ENCODE assay signal across 8 cellular contexts in genomic region chr17:78774956-78775571, GRCh38. TPM values are rescaled to one million over a fixed set of nuclear protein-coding genes. Genes with fewer than 3 reads are reported as not detected.
A peak's percentile ranks its signal among the peaks of the same experiment; 100 is the strongest.
DNase-seq lines count a peak whose midpoint lies in the region; ATAC-seq and TF ChIP-seq lines count a peak whose summit lies in the region.

No MANE protein-coding gene starts in this region.

- H3K27me3 ChIP-seq in SK-N-SH (ENCODE audit: insufficient read depth), result no peaks in the 10 kb centered on the region
- no peaks in the 10 kb centered on the region for H3K27me3 ChIP-seq in duodenal mucosa (ENCODE audit: control insufficient read depth in 1 of 2, insufficient read depth in 2 of 2, low read length in 2 of 2)

- H3K27ac ChIP-seq in SK-N-SH (ENCODE audit: low read depth in 2 of 2, low read length in 1 of 2) (no peak overlapping the region), duodenal mucosa (ENCODE audit: low read depth, low read length) (peak overlapping the region; percentile 70), skin epidermis (peak overlapping the region in 20 of 21 experiments; percentile 46 to 99 (median 78))

- peaks cover 97% of the 10 kb centered on the region for H3K79me2 ChIP-seq in SK-N-SH (ENCODE audit: insufficient read depth)

- no peaks in the 10 kb centered on the region for H3K9me2 ChIP-seq in SK-N-SH

- no peaks in the 10 kb centered on the region for H3F3A ChIP-seq in SK-N-SH (replicated peaks; ENCODE audit: insufficient read depth)

- H2AFZ ChIP-seq in SK-N-SH (ENCODE audit: low read depth), result no peak overlapping the region

- H3K4me3 ChIP-seq in SK-N-SH (ENCODE audit: low read depth in 2 of 2, low read length in 1 of 2), result no peak overlapping the region
- H3K4me3 ChIP-seq in duodenal mucosa (ENCODE audit: low read depth in 1 of 2, low read length in 2 of 2), result peak overlapping the region; percentile 48 to 57
- H3K4me3 ChIP-seq in skin epidermis, result peak overlapping the region in 6 of 7 experiments; percentile 3 to 23 (median 12)

- CTCF ChIA-PET in SK-N-SH (lab: Yijun Ruan, JAX), result interaction anchor here (0.9 to 1.2 kb wide), 2 partner anchors 8 to 10 kb away, joined by 4 to 7 read pairs; no protein-coding TSS in a partner anchor

- no peak overlapping the region for H3K4me2 ChIP-seq in SK-N-SH

- no peak for DNase-seq in SK-N-SH
- peak; percentile 52 for DNase-seq in T-helper 9 cell
- no peak for DNase-seq in NCI-H446 (lab: John Stamatoyannopoulos, UW)
- DNase-seq in AG08395 (ENCODE audit: low spot score), result no peak

- no peak for TF ChIP-seq RAD21 in SK-N-SH (IDR thresholded peaks at IDR 0.05; ENCODE audit: low read length)

- ATAC-seq in SK-N-SH treated with all-trans-retinoic acid at 6 μM for 48 hours (peak; percentile 33), GM18517 (IDR thresholded peaks at IDR 0.05; ENCODE audit: unreplicated experiment) (no peak)

- H3K36me3 ChIP-seq in SK-N-SH (replicated peaks in 1 of 2; ENCODE audit: control insufficient read depth in 1 of 2, insufficient read depth in 2 of 2, low read length in 1 of 2) (no peaks in the 10 kb centered on the region), duodenal mucosa (ENCODE audit: control insufficient read depth in 1 of 2, insufficient read depth in 2 of 2, low read length in 2 of 2) (no peaks in the 10 kb centered on the region)

- H4K20me1 ChIP-seq in SK-N-SH (ENCODE audit: insufficient read depth), result peaks cover 20% of the 10 kb centered on the region

- no peaks in the 10 kb centered on the region for H3K9me3 ChIP-seq in SK-N-SH
- H3K9me3 ChIP-seq in duodenal mucosa (ENCODE audit: control insufficient read depth in 1 of 2, low read length in 2 of 2), result no peaks in the 10 kb centered on the region

- WGBS in SK-N-SH (ENCODE audit: low lambda C conversion rate), result 89% methylated on average over 12 of the region's 12 CpGs

- POLR2A ChIA-PET in SK-N-SH (lab: Yijun Ruan, JAX), result no interaction called here

- H3K4me1 ChIP-seq in SK-N-SH (ENCODE audit: control insufficient read depth in 1 of 2, insufficient read depth in 2 of 2, low read depth in 1 of 2, low read length in 1 of 2), result peaks cover 0 to 8% of the 10 kb centered on the region in 2 experiments; a peak in 1 of 4 replicates
- H3K4me1 ChIP-seq in duodenal mucosa (ENCODE audit: control insufficient read depth in 1 of 2, insufficient read depth in 2 of 2, low read length in 2 of 2), result peaks cover 13 to 15% of the 10 kb centered on the region in 2 donors

- no peak for TF ChIP-seq EP300 in SK-N-SH (IDR thresholded peaks at IDR 0.05; ENCODE audit: borderline replicate concordance in 1 of 2, low read depth in 1 of 2, low read length in 1 of 2)

- H3K9ac ChIP-seq in SK-N-SH (no peak overlapping the region), duodenal mucosa (ENCODE audit: low read depth in 1 of 2, low read length in 2 of 2) (peak overlapping the region; percentile 60)

- TF ChIP-seq CTCF in SK-N-SH (IDR thresholded peaks at IDR 0.05), result no peak

TF ChIP-seq in SK-N-SH treated with all-trans-retinoic acid at 6 μM for 48 hours, 23 proteins besides CTCF, POLR2A, EP300 and RAD21:
- no peak for TF ChIP-seq PATZ1 (CRISPR knock-in tag; IDR thresholded peaks at IDR 0.05; ENCODE audit: borderline replicate concordance)
- no peak for TF ChIP-seq TCF4 (CRISPR knock-in tag; IDR thresholded peaks at IDR 0.05; ENCODE audit: borderline replicate concordance)
- no peak for TF ChIP-seq CSRNP3 (CRISPR knock-in tag; IDR thresholded peaks at IDR 0.05)
- no peak for TF ChIP-seq ESRRG (CRISPR knock-in tag; IDR thresholded peaks at IDR 0.05)
TF ChIP-seq in SK-N-SH treated with all-trans-retinoic acid at 6 μM for 48 hours: peak in this region for 0.

TF ChIP-seq in SK-N-SH, 30 proteins besides CTCF, POLR2A, EP300 and RAD21:
- TF ChIP-seq NFIC (IDR thresholded peaks at IDR 0.05; ENCODE audit: borderline replicate concordance) (no peak), FOXM1 (IDR thresholded peaks at IDR 0.05; ENCODE audit: low read depth) (no peak), PBX3 (IDR thresholded peaks at IDR 0.05) (no peak), RXRA (IDR thresholded peaks at IDR 0.05; ENCODE audit: borderline replicate concordance, low read depth) (no peak), MEF2A (IDR thresholded peaks at IDR 0.05; ENCODE audit: borderline replicate concordance, low read depth) (no peak), FOXJ3 (CRISPR knock-in tag; IDR thresholded peaks at IDR 0.05) (no peak), TEAD4 (IDR thresholded peaks at IDR 0.05; ENCODE audit: borderline replicate concordance, insufficient read depth) (no peak), JUND (IDR thresholded peaks at IDR 0.05) (no peak), IRF3 (IDR thresholded peaks at IDR 0.05; ENCODE audit: low read depth, low read length) (no peak), SIN3A (IDR thresholded peaks at IDR 0.05; ENCODE audit: borderline replicate concordance, low read depth, low read length) (no peak), TCF12 (IDR thresholded peaks at IDR 0.05) (no peak), MXI1 (IDR thresholded peaks at IDR 0.05; ENCODE audit: low read depth, low read length) (no peak), USF2 (IDR thresholded peaks at IDR 0.05; ENCODE audit: borderline replicate concordance, low read depth, low read length) (no peak), SMC3 (IDR thresholded peaks at IDR 0.05; ENCODE audit: low read depth, low read length) (no peak), ELF1 (IDR thresholded peaks at IDR 0.05) (no peak), YY1 (IDR thresholded peaks at IDR 0.05; ENCODE audit: low read depth) (no peak), EZH2phosphoT487 (IDR thresholded peaks at IDR 0.05; ENCODE audit: borderline replicate concordance, low read depth) (no peak)
- TF ChIP-seq, protein P1, sequence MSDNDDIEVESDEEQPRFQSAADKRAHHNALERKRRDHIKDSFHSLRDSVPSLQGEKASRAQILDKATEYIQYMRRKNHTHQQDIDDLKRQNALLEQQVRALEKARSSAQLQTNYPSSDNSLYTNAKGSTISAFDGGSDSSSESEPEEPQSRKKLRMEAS (IDR thresholded peaks at IDR 0.05; ENCODE audit: low read depth), result no peak
- TF ChIP-seq, protein P2, sequence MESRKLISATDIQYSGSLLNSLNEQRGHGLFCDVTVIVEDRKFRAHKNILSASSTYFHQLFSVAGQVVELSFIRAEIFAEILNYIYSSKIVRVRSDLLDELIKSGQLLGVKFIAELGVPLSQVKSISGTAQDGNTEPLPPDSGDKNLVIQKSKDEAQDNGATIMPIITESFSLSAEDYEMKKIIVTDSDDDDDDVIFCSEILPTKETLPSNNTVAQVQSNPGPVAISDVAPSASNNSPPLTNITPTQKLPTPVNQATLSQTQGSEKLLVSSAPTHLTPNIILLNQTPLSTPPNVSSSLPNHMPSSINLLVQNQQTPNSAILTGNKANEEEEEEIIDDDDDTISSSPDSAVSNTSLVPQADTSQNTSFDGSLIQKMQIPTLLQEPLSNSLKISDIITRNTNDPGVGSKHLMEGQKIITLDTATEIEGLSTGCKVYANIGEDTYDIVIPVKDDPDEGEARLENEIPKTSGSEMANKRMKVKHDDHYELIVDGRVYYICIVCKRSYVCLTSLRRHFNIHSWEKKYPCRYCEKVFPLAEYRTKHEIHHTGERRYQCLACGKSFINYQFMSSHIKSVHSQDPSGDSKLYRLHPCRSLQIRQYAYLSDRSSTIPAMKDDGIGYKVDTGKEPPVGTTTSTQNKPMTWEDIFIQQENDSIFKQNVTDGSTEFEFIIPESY (IDR thresholded peaks at IDR 0.05; ENCODE audit: borderline replicate concordance, low read depth), result no peak
TF ChIP-seq in SK-N-SH: peak in this region for 0.

RNA-seq across cellular contexts. Expression of gene CYTH1, which starts 7.0 kb away (rescaled TPM):
- 23.8 and 24.8 TPM in 2 replicates for polyA plus RNA-seq in SK-N-SH (2012; rRNA removed)
- polyA plus RNA-seq in SK-N-SH (2012; cell fraction: cytosol; rRNA removed), result 16.9 and 20.7 TPM in 2 replicates
- polyA plus RNA-seq in SK-N-SH (2012; cell fraction: nucleus; rRNA removed), result 77.4 and 80.9 TPM in 2 replicates

Comparison
In these comparisons a context has a peak if more than half of its experiments do, and no peak if none do; other contexts are left out.
1. H3K27ac ChIP-seq: peak in duodenal mucosa (single experiment) and skin epidermis (20 of 21); none in SK-N-SH (0 of 2).
2. H3K4me3 ChIP-seq: peak in duodenal mucosa (2 of 2) and skin epidermis (6 of 7); none in SK-N-SH (0 of 2).